In the genomic region with DNA sequence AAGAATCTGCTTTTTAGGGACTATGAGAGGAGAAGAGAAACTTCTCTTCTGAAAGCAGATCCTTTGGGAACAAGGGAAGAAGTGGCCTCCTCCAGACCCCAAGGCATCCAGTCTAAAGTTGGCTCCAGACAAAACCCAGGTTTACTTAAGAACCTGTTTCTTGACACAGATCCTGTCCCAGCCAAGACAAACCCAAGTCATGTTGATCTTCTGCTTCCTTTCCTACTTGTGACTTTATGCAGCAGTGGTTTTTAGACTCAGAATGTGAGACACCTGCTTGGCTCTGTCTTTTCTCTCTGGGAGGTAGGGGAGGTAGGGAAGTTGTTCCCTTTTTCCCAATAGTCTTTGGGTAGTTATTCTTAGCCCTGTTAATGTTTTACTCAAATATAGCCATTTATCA, we compare ENCODE assay signal across 18 cellular contexts.
"Had no signal": no experiment of that assay in that cellular context is flagged by ENCODE, and none has a peak within 500 bp of the region (broad histone marks: within the 10 kb centered on the region; RNA-seq: fewer than 3 reads in every experiment).

No MANE protein-coding gene starts in this region.

- H3K9me3 Mint-ChIP-seq: activated CD4-positive, alpha-beta T cell treated with anti-CD3 and anti-CD28 coated beads, Interleukin-2, amount 10 ng/mL, durations not matched to agents 24 days and 14 days; activated naive CD4-positive, alpha-beta T cell treated with anti-CD3 and anti-CD28 coated beads, Interleukin-2, amount 50 U/mL, for 72 hours; brain; central memory CD8-positive, alpha-beta T cell; effector memory CD8-positive, alpha-beta T cell; natural killer cell; stimulated activated naive CD8-positive, alpha-beta T cell treated with anti-CD3 and anti-CD28 coated beads, Interleukin-15, Interleukin-2, amounts not matched to agents 100 ng/mL and 50 ng/mL, for 24 hours had no signal

- H3K4me1 ChIP-seq: foreskin keratinocyte had no signal

- H3K27me3 ChIP-seq: foreskin keratinocyte had no signal

- H3K4me1 Mint-ChIP-seq: activated CD4-positive, alpha-beta T cell treated with anti-CD3 and anti-CD28 coated beads, Interleukin-2, amount 10 ng/mL, durations not matched to agents 24 days and 14 days; central memory CD8-positive, alpha-beta T cell; natural killer cell had no signal

- H3K4me3 ChIP-seq: lung, skin epidermis had no signal

- H3K27me3 Mint-ChIP-seq: activated CD4-positive, alpha-beta T cell treated with anti-CD3 and anti-CD28 coated beads, Interleukin-2, amount 10 ng/mL, durations not matched to agents 24 days and 14 days; central memory CD8-positive, alpha-beta T cell; effector memory CD8-positive, alpha-beta T cell; stimulated activated naive CD8-positive, alpha-beta T cell treated with anti-CD3 and anti-CD28 coated beads, Interleukin-15, Interleukin-2, amounts not matched to agents 100 ng/mL and 50 ng/mL, for 24 hours had no signal

- H3K4me3 Mint-ChIP-seq: activated CD4-positive, alpha-beta T cell treated with anti-CD3 and anti-CD28 coated beads, Interleukin-2, amount 10 ng/mL, durations not matched to agents 24 days and 14 days; activated CD8-positive, alpha-beta T cell treated with anti-CD3 and anti-CD28 coated beads, Interleukin-2, amount 10 ng/mL, durations not matched to agents 7 days and 5 days; brain; central memory CD8-positive, alpha-beta T cell; effector memory CD8-positive, alpha-beta T cell; natural killer cell; stimulated activated naive CD8-positive, alpha-beta T cell treated with anti-CD3 and anti-CD28 coated beads, Interleukin-15, Interleukin-2, amounts not matched to agents 100 ng/mL and 50 ng/mL, for 24 hours had no signal

- H3K36me3 Mint-ChIP-seq: activated naive CD4-positive, alpha-beta T cell treated with anti-CD3 and anti-CD28 coated beads, Interleukin-2, amount 50 U/mL, for 72 hours; brain; natural killer cell had no signal

- H3K27ac ChIP-seq: foreskin keratinocyte had no signal

- DNase-seq: activated CD4-positive, alpha-beta T cell treated with anti-CD3 and anti-CD28 coated beads, Interleukin-2, amount 10 ng/mL, durations not matched to agents 24 days and 14 days; activated CD4-positive, CD25-positive, alpha-beta regulatory T cell; activated CD8-positive, alpha-beta memory T cell treated with anti-CD3 and anti-CD28 coated beads, Interleukin-2, amount 50 U/mL, for 4 hours; activated CD8-positive, alpha-beta T cell treated with anti-CD3 and anti-CD28 coated beads, Interleukin-2, amount 10 ng/mL, durations not matched to agents 7 days and 5 days; activated effector memory CD4-positive, alpha-beta T cell treated with anti-CD3 and anti-CD28 coated beads, Interleukin-2, amount 50 U/mL, for 16 hours; activated T-cell treated with anti-CD3 and anti-CD28 coated beads, Interleukin-2, amount 50 U/mL, for 48 hours; effector memory CD8-positive, alpha-beta T cell; foreskin keratinocyte; left cardiac atrium; natural killer cell; right cardiac atrium; SW 1271 had no signal

- H3K27ac Mint-ChIP-seq: activated CD4-positive, alpha-beta T cell treated with anti-CD3 and anti-CD28 coated beads, Interleukin-2, amount 10 ng/mL, durations not matched to agents 24 days and 14 days; activated CD8-positive, alpha-beta T cell treated with anti-CD3 and anti-CD28 coated beads, Interleukin-2, amount 10 ng/mL, durations not matched to agents 7 days and 5 days; activated naive CD4-positive, alpha-beta T cell treated with anti-CD3 and anti-CD28 coated beads, Interleukin-2, amount 50 U/mL, for 72 hours; brain; effector memory CD8-positive, alpha-beta T cell; natural killer cell; stimulated activated naive CD8-positive, alpha-beta T cell treated with anti-CD3 and anti-CD28 coated beads, Interleukin-15, Interleukin-2, amounts not matched to agents 100 ng/mL and 50 ng/mL, for 24 hours had no signal
